Comparison of ENCODE assay signal across 1 cellular context in genomic region chr1:202938287-202938925, GRCh38.
A peak's percentile ranks its signal among the peaks of the same experiment; 100 is the strongest.
TF ChIP-seq lines count a peak whose summit lies in the region.

No MANE protein-coding gene starts in this region.

TF ChIP-seq in K562, 482 proteins besides CTCF, POLR2A, EP300 and RAD21 (continued from another document):
- TF ChIP-seq ZSCAN32 (CRISPR knock-in tag; IDR thresholded peaks at IDR 0.05) (no peak), DPF2 (IDR thresholded peaks at IDR 0.05) (peak; percentile 87), ESRRA (IDR thresholded peaks at IDR 0.05; ENCODE audit: borderline replicate concordance, low read depth) (no peak), TCFL5 (CRISPR knock-in tag; conservative IDR thresholded peaks at IDR 0.05) (no peak), SP2 (IDR thresholded peaks at IDR 0.05; ENCODE audit: extremely low read depth, low read depth, low read length, poor library complexity, severe bottlenecking) (no peak), CREB3 (tag; conservative IDR thresholded peaks at IDR 0.05; ENCODE audit: low read depth) (no peak), LEF1 (IDR thresholded peaks at IDR 0.05) (peak; percentile 65; the same call in 1 of the 2 replicates), RFX1 (IDR thresholded peaks at IDR 0.05) (no peak), ZZZ3 (IDR thresholded peaks at IDR 0.05) (no peak), RBM39 (optimal IDR thresholded peaks at IDR 0.05; ENCODE audit: low read depth, low read length) (no peak), MAZ (CRISPR knock-in tag; conservative IDR thresholded peaks at IDR 0.05 in 1 of 2, IDR thresholded peaks at IDR 0.05 in 1 of 2) (no peak; a peak in 1 of 4 replicates), HDAC2 (IDR thresholded peaks at IDR 0.05) (peak; percentile 75; the same call in 1 of the 2 replicates), JUN (IDR thresholded peaks at IDR 0.05; ENCODE audit: borderline replicate concordance, low read depth, low read length) (0 out of 2 replicates have a peak, but pooled peaks have one; percentile 22), JUN (CRISPR knock-in tag; IDR thresholded peaks at IDR 0.05; ENCODE audit: borderline replicate concordance) (no peak), ZFP1 (CRISPR knock-in tag; IDR thresholded peaks at IDR 0.05) (no peak), STAT5B (CRISPR knock-in tag; IDR thresholded peaks at IDR 0.05) (no peak), ATF7 (IDR thresholded peaks at IDR 0.05) (peak; percentile 76), BRF2 (IDR thresholded peaks at IDR 0.05; ENCODE audit: borderline replicate concordance, insufficient read depth, insufficient read length) (no peak), AFF4 (CRISPR knock-in tag; IDR thresholded peaks at IDR 0.05) (no peak), CHD4 (IDR thresholded peaks at IDR 0.05; ENCODE audit: insufficient read depth, insufficient replicate concordance, low read depth, low read length, poor library complexity, severe bottlenecking) (no peak), BCOR (IDR thresholded peaks at IDR 0.05) (no peak; the same call in 1 of the 2 replicates), TRIM24 (IDR thresholded peaks at IDR 0.05) (peak; percentile 59 to 67), STAT5A (IDR thresholded peaks at IDR 0.05; ENCODE audit: borderline replicate concordance, low read length) (no peak), NCOA4 (IDR thresholded peaks at IDR 0.05; ENCODE audit: partially characterized antibody) (no peak), ZNF583 (CRISPR knock-in tag; IDR thresholded peaks at IDR 0.05) (no peak), BACH1 (tag; IDR thresholded peaks at IDR 0.05) (no peak), ZNF282 (CRISPR knock-in tag; IDR thresholded peaks at IDR 0.05) (no peak), NCOA1 (IDR thresholded peaks at IDR 0.05; ENCODE audit: low read depth) (0 out of 2 replicates have a peak, but pooled peaks have one; percentile 21), ZNF408 (CRISPR knock-in tag; IDR thresholded peaks at IDR 0.05; ENCODE audit: low read depth) (no peak), GTF2F1 (IDR thresholded peaks at IDR 0.05; ENCODE audit: low read depth, low read length) (no peak), RHOXF2B (CRISPR knock-in tag; conservative IDR thresholded peaks at IDR 0.05) (no peak), CBFA2T3 (IDR thresholded peaks at IDR 0.05) (peak; percentile 82), BDP1 (IDR thresholded peaks at IDR 0.05; ENCODE audit: insufficient read depth, insufficient read length) (no peak), PKNOX1 (IDR thresholded peaks at IDR 0.05) (0 out of 2 replicates have a peak, but pooled peaks have one; percentile 16), PCBP1 (IDR thresholded peaks at IDR 0.05; ENCODE audit: low read depth, low read length, poor library complexity, severe bottlenecking) (no peak), ZNF696 (CRISPR knock-in tag; conservative IDR thresholded peaks at IDR 0.05) (no peak), POLR3A (IDR thresholded peaks at IDR 0.05; ENCODE audit: borderline replicate concordance, extremely low read depth, insufficient read depth, insufficient read length) (no peak), ZNF609 (CRISPR knock-in tag; IDR thresholded peaks at IDR 0.05; ENCODE audit: borderline replicate concordance) (no peak)
TF ChIP-seq in K562: peak in this region for 78.
